Comparison of ENCODE assay signal across 8 cellular contexts in genomic region chr5:95730730-95731570, GRCh38. TPM values are rescaled to one million over a fixed set of nuclear protein-coding genes. Genes with fewer than 3 reads are reported as not detected.
DNase-seq lines count a peak whose midpoint lies in the region; ATAC-seq and TF ChIP-seq lines count a peak whose summit lies in the region.

Gene RHOBTB3 (plus strand): TSS chr5:95731336. CDS start chr5:95731683, 347 bp downstream.

- H3K4me3 ChIP-seq in SJSA1 (peak within 1 kb of the TSS; percentile 89), cardiac muscle cell (peak within 1 kb of the TSS; percentile 96), vagina (peak within 1 kb of the TSS; percentile 80 to 99)

- H3K4me1 ChIP-seq in SJSA1 (replicated peaks) (peaks cover 62% of the 10 kb centered on the region), cardiac muscle cell (ENCODE audit: low read depth) (peaks cover 42% of the 10 kb centered on the region), vagina (peaks cover 27% of the 10 kb centered on the region)

- H3K9me3 ChIP-seq in SJSA1 (replicated peaks) = no peaks in the 10 kb centered on the region
- no peaks in the 10 kb centered on the region for H3K9me3 ChIP-seq in cardiac muscle cell (ENCODE audit: low read depth)
- H3K9me3 ChIP-seq in vagina = no peaks in the 10 kb centered on the region

- H3K36me3 ChIP-seq in SJSA1 (peaks cover 42% of the 10 kb centered on the region), cardiac muscle cell (peaks cover 6% of the 10 kb centered on the region), vagina (no peaks in the 10 kb centered on the region)

- DNase-seq in ELR (ENCODE audit: low read depth) (peak; percentile 95), GOT3 (lab: John Stamatoyannopoulos, UW) (peak; percentile 54), LoVo (ENCODE audit: low spot score) (peak; percentile 58), SJSA1 (ENCODE audit: low read depth in 1 of 2, low spot score in 2 of 2) (peak; percentile 96 to 97), amniotic stem cell (lab: John Stamatoyannopoulos, UW) (peak; percentile 66), cardiac muscle cell (ENCODE audit: low read depth in 1 of 2, low spot score in 1 of 2) (peak; percentile 95 to 98), omental fat pad (ENCODE audit: low spot score) (peak; percentile 43), vagina (ENCODE audit: extremely low spot score in 2 of 2) (peak in 1 of 2 donors; percentile 94)

- no peak for TF ChIP-seq CTCF in cardiac muscle cell (IDR thresholded peaks at IDR 0.05; ENCODE audit: low read depth, low read length)
- TF ChIP-seq CTCF in omental fat pad (IDR thresholded peaks at IDR 0.05) = no peak
- TF ChIP-seq CTCF in vagina (IDR thresholded peaks at IDR 0.05) = no peak

- peak within 1 kb of the TSS; percentile 85 for H3K27ac ChIP-seq in SJSA1
- peak within 1 kb of the TSS; percentile 96 for H3K27ac ChIP-seq in cardiac muscle cell
- H3K27ac ChIP-seq in vagina = peak within 1 kb of the TSS; percentile 89

- ATAC-seq in omental fat pad (ENCODE audit: low FRiP score) = peak; percentile 75

- intact Hi-C loops in vagina (cut with DNase I) = loop anchor here (2.0 to 10.0 kb wide), 2 partner anchors 84 to 124 kb away; partner anchors contain the start of gene RFESD

- peak in 1 of 2 donors; percentile 68 for TF ChIP-seq POLR2A in vagina (IDR thresholded peaks at IDR 0.05)

- H3K27me3 ChIP-seq in SJSA1 (replicated peaks) = no peaks in the 10 kb centered on the region
- H3K27me3 ChIP-seq in cardiac muscle cell = no peaks in the 10 kb centered on the region
- H3K27me3 ChIP-seq in vagina = no peaks in the 10 kb centered on the region

RNA-seq across cellular contexts. Expression of gene RHOBTB3, which starts in this region (rescaled TPM):
- total RNA-seq in SJSA1 (2014; rRNA removed; shearing (Covaris generic)) = 121 and 175 TPM in 2 replicates
- total RNA-seq in cardiac muscle cell (343 and 477 TPM in 2 replicates), omental fat pad (100 to 1,000 TPM; 109 to 245 (median 183) TPM), vagina (43.2 TPM)
- polyA plus RNA-seq in cardiac muscle cell = 455 and 589 TPM in 2 replicates
